In the genomic region with DNA sequence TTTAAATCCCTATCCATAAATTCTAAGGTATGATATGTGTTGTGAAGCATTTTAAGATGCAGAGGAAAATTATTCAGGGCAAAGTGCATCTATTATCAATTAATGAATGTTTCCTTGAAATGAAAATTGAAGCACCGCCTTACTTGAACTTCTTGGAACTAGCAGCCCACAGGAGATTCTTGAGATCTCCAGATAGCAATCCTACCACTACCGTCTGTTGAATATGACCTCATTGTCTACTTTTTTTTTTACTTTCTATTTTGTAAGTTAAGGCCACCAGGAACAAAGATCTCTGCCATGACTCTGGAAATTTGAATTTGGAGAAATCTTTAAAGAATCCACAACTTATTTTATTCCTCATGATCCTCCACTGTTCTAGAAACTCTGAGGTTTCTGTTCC, we compare ENCODE assay signal across 18 cellular contexts.
A peak's percentile ranks its signal among the peaks of the same experiment; 100 is the strongest.
DNase-seq lines count a peak whose midpoint lies in the region; ATAC-seq and TF ChIP-seq lines count a peak whose summit lies in the region.
"Had no signal": no experiment of that assay in that cellular context is flagged by ENCODE, and none has a peak within 500 bp of the region (broad histone marks: within the 10 kb centered on the region; RNA-seq: fewer than 3 reads in every experiment).

No MANE protein-coding gene starts in this region.

- no peak overlapping the region for H2BK20ac ChIP-seq in IMR-90 (ENCODE audit: low read depth, low read length)

- H2BK15ac ChIP-seq in IMR-90 (ENCODE audit: low read depth, low read length) = no peak overlapping the region
- no peak overlapping the region for H2BK15ac ChIP-seq in mesenchymal stem cell (ENCODE audit: low read depth, poor library complexity, severe bottlenecking)

- H3K14ac ChIP-seq in IMR-90 (replicated peaks; ENCODE audit: low read depth, low read length) (no peak overlapping the region), mesenchymal stem cell (ENCODE audit: low read length in 2 of 2) (no peak overlapping the region)

- H3K4me3 ChIP-seq in IMR-90 (ENCODE audit: insufficient read depth, low read depth, low read length) (no peak overlapping the region), mesenchymal stem cell (ENCODE audit: insufficient read depth in 1 of 2, low read depth in 1 of 2, low read length in 2 of 2) (no peak overlapping the region), right cardiac atrium (ENCODE audit: low read length) (no peak overlapping the region)
- H3K4me3 ChIP-seq: MG63 had no signal

- BruUV-seq in IMR-90 (replicated peaks; lab: Mats Ljungman, UMichigan) = no TSS peak

- dilution Hi-C loops in IMR-90 (cut with HindIII; ENCODE audit: low sequenced_read_pairs, unreplicated experiment) = no loop called here

- no peak for TF ChIP-seq POLR2A in IMR-90 (IDR thresholded peaks at IDR 0.05; ENCODE audit: low read depth, low read length)

- in situ Hi-C loops in IMR-90 (cut with MboI; ENCODE audit: low sequenced_read_pairs) = no loop called here

- CTCF ChIA-PET in IMR-90 (lab: Yijun Ruan, JAX) = no interaction called here

- no peaks in the 10 kb centered on the region for H3K9me1 ChIP-seq in IMR-90 (ENCODE audit: insufficient read depth, low read length)

- peak overlapping the region; percentile 32 to 39; a peak in 2 of 4 replicates for H4K8ac ChIP-seq in IMR-90 (ENCODE audit: low read depth in 2 of 2, low read length in 2 of 2)
- H4K8ac ChIP-seq in mesenchymal stem cell (ENCODE audit: low read length) = no peak overlapping the region

- peak overlapping the region; percentile 5; the same call in 1 of the 2 replicates for H3K18ac ChIP-seq in IMR-90 (ENCODE audit: low read depth, low read length)
- no peak overlapping the region for H3K18ac ChIP-seq in mesenchymal stem cell (ENCODE audit: low read depth in 1 of 2, low read length in 2 of 2)

- no peak overlapping the region for H2BK12ac ChIP-seq in mesenchymal stem cell (ENCODE audit: low read length in 2 of 2)

- H3K4ac ChIP-seq in IMR-90 (ENCODE audit: low read depth, low read length) (no peak overlapping the region), mesenchymal stem cell (ENCODE audit: low read depth in 1 of 2, low read length in 2 of 2) (no peak overlapping the region)

- H3K27ac ChIP-seq in IMR-90 (ENCODE audit: insufficient read depth, low read length) = no peak overlapping the region
- H3K27ac ChIP-seq in mesenchymal stem cell (ENCODE audit: low read length, poor library complexity, severe bottlenecking) = no peak overlapping the region
- H3K27ac ChIP-seq in right cardiac atrium (ENCODE audit: low read length) = no peak overlapping the region
- H3K27ac ChIP-seq: KMS-11 had no signal

- H3K56ac ChIP-seq in IMR-90 (ENCODE audit: extremely low read depth, insufficient read depth, low read length) = no peak overlapping the region

- no peak for TF ChIP-seq CTCF in IMR-90 (conservative IDR thresholded peaks at IDR 0.05; ENCODE audit: low read depth, low read length)

- H4K20me1 ChIP-seq in IMR-90 (ENCODE audit: insufficient read depth, low read length) = no peaks in the 10 kb centered on the region

- WGBS in IMR-90 (ENCODE audit: extremely low coverage in 2 of 2, insufficient read length in 1 of 2), 2 experiments = no CpG with 5 or more reads among the region's 2 CpGs
- WGBS in mesenchymal stem cell = no CpG with 5 or more reads among the region's 2 CpGs
- 51% methylated on average over 2 of the region's 2 CpGs for WGBS in right cardiac atrium

- no peak overlapping the region for H4K5ac ChIP-seq in IMR-90 (ENCODE audit: low read depth, low read length)

- POLR2A ChIA-PET in IMR-90 (lab: Charles Lee; ENCODE audit: unreplicated experiment) = no interaction called here

- no peak overlapping the region for H2AFZ ChIP-seq in IMR-90 (replicated peaks; ENCODE audit: low read length, poor library complexity)
- H2AFZ ChIP-seq in mesenchymal stem cell (ENCODE audit: low read depth, low read length) = no peak overlapping the region

- no peak for TF ChIP-seq RAD21 in IMR-90 (IDR thresholded peaks at IDR 0.05; ENCODE audit: low read length)

- peak overlapping the region; percentile 46 for H2BK5ac ChIP-seq in IMR-90 (ENCODE audit: low read depth, low read length, poor library complexity, severe bottlenecking)
- H2BK5ac ChIP-seq in mesenchymal stem cell (ENCODE audit: low read depth, low read length, poor library complexity, severe bottlenecking) = no peak overlapping the region

- DNase-seq in Daoy (ENCODE audit: low read depth) = peak; percentile 22
- DNase-seq in IMR-90 = peak; percentile 41
- peak; percentile 74 for DNase-seq in amniotic epithelial cell (ENCODE audit: low read depth)
- DNase-seq in mesenchymal stem cell = peak; percentile 66
- DNase-seq in stimulated activated CD4-positive, alpha-beta T cell treated with anti-CD3 and anti-CD28 coated beads, Interleukin-15, amount 100 ng/mL, for 24 hours = no peak
- no peak for DNase-seq in HK-2 (ENCODE audit: unreplicated experiment)
- DNase-seq in NCI-H226 = no peak
- DNase-seq in right cardiac atrium = no peak
- DNase-seq: Caco-2, DMS79, MG63, NCI-H1105, NCI-H1694 treated with DMSO at 0.1 percent for 48 hours, NCI-H446, NCI-H748 treated with DMSO at 0.1 percent for 48 hours had no signal

- H3K79me1 ChIP-seq in IMR-90 (ENCODE audit: low read depth in 1 of 2, low read length in 2 of 2) (no peaks in the 10 kb centered on the region), mesenchymal stem cell (replicated peaks; ENCODE audit: low read length, poor library complexity, severe bottlenecking) (no peaks in the 10 kb centered on the region)

- H3K9ac ChIP-seq in IMR-90 (ENCODE audit: low read depth, low read length) (peak overlapping the region; percentile 25; the same call in 1 of the 2 replicates), mesenchymal stem cell (ENCODE audit: low read length) (no peak overlapping the region)
- H3K9ac ChIP-seq: KMS-11 had no signal

- H2BK120ac ChIP-seq in IMR-90 (ENCODE audit: low read depth, low read length) = peak overlapping the region; percentile 44; the same call in 1 of the 2 replicates
- no peak overlapping the region for H2BK120ac ChIP-seq in mesenchymal stem cell (ENCODE audit: low read depth, low read length)

- H2AK9ac ChIP-seq in IMR-90 (replicated peaks; ENCODE audit: low read depth, low read length, poor library complexity) = no peak overlapping the region

- ATAC-seq in IMR-90 (ENCODE audit: low read depth) (peak; percentile 60), right cardiac atrium (no peak)
- ATAC-seq: Panc1, Right ventricle myocardium inferior had no signal

- no peaks in the 10 kb centered on the region for H3K27me3 ChIP-seq in IMR-90 (ENCODE audit: control insufficient read depth, insufficient read depth, low read length)
- no peaks in the 10 kb centered on the region for H3K27me3 ChIP-seq in mesenchymal stem cell (ENCODE audit: control insufficient read depth in 1 of 2, insufficient read depth in 1 of 2, low read length in 2 of 2)
- no peaks in the 10 kb centered on the region for H3K27me3 ChIP-seq in right cardiac atrium (ENCODE audit: control insufficient read depth, insufficient read depth)
- H3K27me3 ChIP-seq: MG63 had no signal

- no peak overlapping the region for H4K91ac ChIP-seq in IMR-90 (ENCODE audit: insufficient read depth, low read depth, low read length)
- no peak overlapping the region for H4K91ac ChIP-seq in mesenchymal stem cell (ENCODE audit: low read length)

- intact Hi-C loops in IMR-90 (cut with micrococcal nuclease) = no loop called here
- intact Hi-C loops in right cardiac atrium (cut with DNase I) = no loop called here

- H3K36me3 ChIP-seq in IMR-90 (ENCODE audit: control insufficient read depth, insufficient read depth, low read length) = no peaks in the 10 kb centered on the region
- H3K36me3 ChIP-seq in mesenchymal stem cell (ENCODE audit: control insufficient read depth in 1 of 2, insufficient read depth in 2 of 2, low read depth in 1 of 2, low read length in 2 of 2) = no peaks in the 10 kb centered on the region
- H3K36me3 ChIP-seq: MG63 had no signal

- 0 out of 2 replicates have a peak, but pooled peaks cover 2% of the 10 kb centered on the region for H3K4me1 ChIP-seq in IMR-90 (ENCODE audit: control insufficient read depth, insufficient read depth, low read length)
- no peaks in the 10 kb centered on the region for H3K4me1 ChIP-seq in mesenchymal stem cell (ENCODE audit: control insufficient read depth, insufficient read depth, low read depth, low read length)
- no peaks in the 10 kb centered on the region for H3K4me1 ChIP-seq in right cardiac atrium (ENCODE audit: control insufficient read depth, insufficient read depth, low read length)
- H3K4me1 ChIP-seq: Caco-2 had no signal

- H3K23ac ChIP-seq in IMR-90 (ENCODE audit: low read depth, low read length) = no peak overlapping the region
- no peak overlapping the region for H3K23ac ChIP-seq in mesenchymal stem cell (ENCODE audit: low read length in 2 of 2)

- H3K4me2 ChIP-seq in IMR-90 (ENCODE audit: low read depth, low read length) (peak overlapping the region; percentile 44; the same call in 1 of the 2 replicates), mesenchymal stem cell (ENCODE audit: low read length, poor library complexity, severe bottlenecking) (no peak overlapping the region)
- H3K4me2 ChIP-seq: KMS-11 had no signal

- H2AK5ac ChIP-seq in IMR-90 (ENCODE audit: low read depth, low read length) (no peak overlapping the region), mesenchymal stem cell (ENCODE audit: low read length, severe bottlenecking) (no peak overlapping the region)

- H3K9me3 ChIP-seq in IMR-90 (ENCODE audit: control insufficient read depth, insufficient read depth, low read length) = no peaks in the 10 kb centered on the region
- H3K9me3 ChIP-seq in mesenchymal stem cell (ENCODE audit: control insufficient read depth, low read length) = no peaks in the 10 kb centered on the region
- no peaks in the 10 kb centered on the region for H3K9me3 ChIP-seq in right cardiac atrium (ENCODE audit: control insufficient read depth, low read length)
- H3K9me3 ChIP-seq: Caco-2, MG63 had no signal

TF ChIP-seq in IMR-90, 13 proteins besides CTCF, POLR2A, EP300 and RAD21 (continues in another document):
- TF ChIP-seq FOS (IDR thresholded peaks at IDR 0.05; ENCODE audit: low read depth, low read length) (no peak), NFE2L2 (IDR thresholded peaks at IDR 0.05; ENCODE audit: low read depth, low read length) (no peak), ELK1 (IDR thresholded peaks at IDR 0.05; ENCODE audit: borderline replicate concordance, low read depth, low read length) (no peak), SMC3 (IDR thresholded peaks at IDR 0.05; ENCODE audit: low read depth, low read length) (no peak), RFX5 (IDR thresholded peaks at IDR 0.05; ENCODE audit: low read depth, low read length) (no peak)

Comparison
In these comparisons a context has a peak if more than half of its experiments do, and no peak if none do; other contexts are left out.
1. DNase-seq: peak in Daoy (single experiment), IMR-90 (single experiment), amniotic epithelial cell (single experiment) and mesenchymal stem cell (single experiment); none in stimulated activated CD4-positive, alpha-beta T cell treated with anti-CD3 and anti-CD28 coated beads, Interleukin-15, amount 100 ng/mL, for 24 hours (single experiment), HK-2 (single experiment), NCI-H226 (single experiment) and right cardiac atrium (0 of 3).